ENCODE assay signal across 12 cellular contexts in genomic region chr11:100918551-100919500, GRCh38.
DNase-seq lines count a peak whose midpoint lies in the region; ATAC-seq and TF ChIP-seq lines count a peak whose summit lies in the region.
"Had no signal": no experiment of that assay in that cellular context is flagged by ENCODE, and none has a peak within 500 bp of the region (broad histone marks: within the 10 kb centered on the region; RNA-seq: fewer than 3 reads in every experiment).

No MANE protein-coding gene starts in this region.

- no peaks in the 10 kb centered on the region for H3K36me3 Mint-ChIP-seq in CD14-positive monocyte
- H3K36me3 Mint-ChIP-seq: CD8-positive, alpha-beta memory T cell had no signal

- peaks cover 11% of the 10 kb centered on the region for H3K4me1 ChIP-seq in MM.1S (ENCODE audit: low read length)

- no peaks in the 10 kb centered on the region for H3K27me3 Mint-ChIP-seq in CD14-positive monocyte (ENCODE audit: low read depth in 3 of 3)
- H3K27me3 Mint-ChIP-seq: CD8-positive, alpha-beta memory T cell had no signal

- H2AFZ ChIP-seq in MM.1S (ENCODE audit: low read length), result no peak overlapping the region

- no peak overlapping the region for H3K27ac ChIP-seq in MM.1S (ENCODE audit: low read length)

- no peaks in the 10 kb centered on the region for H3K27me3 ChIP-seq in MM.1S (replicated peaks; ENCODE audit: insufficient read depth, low read length)

- H3K4me1 Mint-ChIP-seq in CD14-positive monocyte, result no peaks in the 10 kb centered on the region
- H3K4me1 Mint-ChIP-seq: CD8-positive, alpha-beta memory T cell had no signal

- H3K9me2 ChIP-seq in MM.1S (replicated peaks; ENCODE audit: insufficient read depth, low read length), result no peaks in the 10 kb centered on the region

- H3F3A ChIP-seq in MM.1S (ENCODE audit: insufficient read depth, low read length), result no peaks in the 10 kb centered on the region

- H3K27ac Mint-ChIP-seq in CD14-positive monocyte, result no peak overlapping the region
- H3K27ac Mint-ChIP-seq: CD8-positive, alpha-beta memory T cell had no signal

- no peaks in the 10 kb centered on the region for H3K9me3 Mint-ChIP-seq in CD14-positive monocyte

- no peaks in the 10 kb centered on the region for H4K20me1 ChIP-seq in MM.1S (ENCODE audit: insufficient read depth, low read length)

- H3K9me3 ChIP-seq in MM.1S (replicated peaks; ENCODE audit: insufficient read depth, low read length), result no peaks in the 10 kb centered on the region

- no peaks in the 10 kb centered on the region for H3K36me3 ChIP-seq in MM.1S (replicated peaks; ENCODE audit: insufficient read depth, low read length)

- intact Hi-C loops in CD14-positive monocyte (cut with micrococcal nuclease), result no loop called here

- H3K4me3 ChIP-seq in MM.1S (ENCODE audit: low read length), result no peak overlapping the region

- no peak for ATAC-seq in GM18502 (IDR thresholded peaks at IDR 0.05; ENCODE audit: poor library complexity, unreplicated experiment)
- ATAC-seq in GM18505 (IDR thresholded peaks at IDR 0.05; ENCODE audit: unreplicated experiment), result no peak
- ATAC-seq: right cardiac atrium had no signal

- H3K4me3 Mint-ChIP-seq in CD14-positive monocyte, result no peak overlapping the region
- H3K4me3 Mint-ChIP-seq: CD8-positive, alpha-beta memory T cell had no signal

- peak overlapping the region; percentile 2; the same call in 1 of the 2 replicates for H3K4me2 ChIP-seq in MM.1S (ENCODE audit: low read depth, low read length)

- no peak for TF ChIP-seq POLR2A in GM18505 (IDR thresholded peaks at IDR 0.05; ENCODE audit: borderline replicate concordance, extremely low read depth, insufficient read depth, insufficient read length)

- TF ChIP-seq CTCF in MM.1S (IDR thresholded peaks at IDR 0.05; ENCODE audit: low read length), result no peak
- TF ChIP-seq CTCF in CD14-positive monocyte (IDR thresholded peaks at IDR 0.05), result no peak

- DNase-seq in DMS153 (lab: John Stamatoyannopoulos, UW) (peak; percentile 70), MM.1S (no peak), RPMI8226 (peak; percentile 7), kidney tubule cell (ENCODE audit: low spot score) (peak; percentile 27), AG20443 (ENCODE audit: low spot score) (no peak), CD14-positive monocyte (ENCODE audit: low spot score) (no peak)
- DNase-seq: activated gamma-delta T cell treated with Interleukin-2 at 50 U/mL for 16 hours; CD8-positive, alpha-beta memory T cell; dermis blood vessel endothelial cell; right cardiac atrium had no signal

- no peaks in the 10 kb centered on the region for H3K79me2 ChIP-seq in MM.1S (ENCODE audit: low read length)

- no peak overlapping the region for H3K9ac ChIP-seq in MM.1S (ENCODE audit: low read length)

Comparison
In these comparisons a context has a peak if more than half of its experiments do, and no peak if none do; other contexts are left out.
1. DNase-seq: peak in DMS153 (single experiment), RPMI8226 (single experiment) and kidney tubule cell (single experiment); none in MM.1S (single experiment), AG20443 (single experiment) and CD14-positive monocyte (single experiment).